ENCODE assay signal across 1 cellular context in the genomic region with DNA sequence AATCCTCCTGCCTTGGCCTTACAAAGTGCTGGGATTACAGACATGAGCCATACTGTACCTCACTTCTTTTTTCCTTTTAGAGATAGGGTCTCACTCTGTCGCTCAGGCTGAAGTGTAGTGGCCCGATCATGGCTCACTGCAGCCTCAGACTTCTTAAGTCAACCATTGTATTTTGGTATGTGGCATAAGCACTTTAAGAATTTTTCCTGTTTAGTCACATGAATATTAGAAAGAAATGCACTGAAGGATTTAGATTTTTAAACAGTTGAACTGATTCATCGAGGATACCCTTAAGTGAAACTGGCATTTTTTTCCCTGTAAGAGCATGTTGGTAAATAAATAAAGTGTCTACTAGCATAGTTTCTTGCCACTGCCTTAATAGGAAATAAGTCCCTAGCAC.
TF ChIP-seq lines count a peak whose summit lies in the region.

No MANE protein-coding gene starts in this region.

TF ChIP-seq in WTC11, 78 proteins besides CTCF, POLR2A, EP300 and RAD21 (continued from another document):
- TF ChIP-seq, protein P1, sequence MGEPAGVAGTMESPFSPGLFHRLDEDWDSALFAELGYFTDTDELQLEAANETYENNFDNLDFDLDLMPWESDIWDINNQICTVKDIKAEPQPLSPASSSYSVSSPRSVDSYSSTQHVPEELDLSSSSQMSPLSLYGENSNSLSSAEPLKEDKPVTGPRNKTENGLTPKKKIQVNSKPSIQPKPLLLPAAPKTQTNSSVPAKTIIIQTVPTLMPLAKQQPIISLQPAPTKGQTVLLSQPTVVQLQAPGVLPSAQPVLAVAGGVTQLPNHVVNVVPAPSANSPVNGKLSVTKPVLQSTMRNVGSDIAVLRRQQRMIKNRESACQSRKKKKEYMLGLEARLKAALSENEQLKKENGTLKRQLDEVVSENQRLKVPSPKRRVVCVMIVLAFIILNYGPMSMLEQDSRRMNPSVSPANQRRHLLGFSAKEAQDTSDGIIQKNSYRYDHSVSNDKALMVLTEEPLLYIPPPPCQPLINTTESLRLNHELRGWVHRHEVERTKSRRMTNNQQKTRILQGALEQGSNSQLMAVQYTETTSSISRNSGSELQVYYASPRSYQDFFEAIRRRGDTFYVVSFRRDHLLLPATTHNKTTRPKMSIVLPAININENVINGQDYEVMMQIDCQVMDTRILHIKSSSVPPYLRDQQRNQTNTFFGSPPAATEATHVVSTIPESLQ (CRISPR knock-in tag; IDR thresholded peaks at IDR 0.05) = no peak
- TF ChIP-seq, protein P2, sequence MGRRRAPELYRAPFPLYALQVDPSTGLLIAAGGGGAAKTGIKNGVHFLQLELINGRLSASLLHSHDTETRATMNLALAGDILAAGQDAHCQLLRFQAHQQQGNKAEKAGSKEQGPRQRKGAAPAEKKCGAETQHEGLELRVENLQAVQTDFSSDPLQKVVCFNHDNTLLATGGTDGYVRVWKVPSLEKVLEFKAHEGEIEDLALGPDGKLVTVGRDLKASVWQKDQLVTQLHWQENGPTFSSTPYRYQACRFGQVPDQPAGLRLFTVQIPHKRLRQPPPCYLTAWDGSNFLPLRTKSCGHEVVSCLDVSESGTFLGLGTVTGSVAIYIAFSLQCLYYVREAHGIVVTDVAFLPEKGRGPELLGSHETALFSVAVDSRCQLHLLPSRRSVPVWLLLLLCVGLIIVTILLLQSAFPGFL (CRISPR knock-in tag; IDR thresholded peaks at IDR 0.05; ENCODE audit: borderline replicate concordance) = no peak
